Comparison of ENCODE assay signal across 9 cellular contexts in the genomic region with DNA sequence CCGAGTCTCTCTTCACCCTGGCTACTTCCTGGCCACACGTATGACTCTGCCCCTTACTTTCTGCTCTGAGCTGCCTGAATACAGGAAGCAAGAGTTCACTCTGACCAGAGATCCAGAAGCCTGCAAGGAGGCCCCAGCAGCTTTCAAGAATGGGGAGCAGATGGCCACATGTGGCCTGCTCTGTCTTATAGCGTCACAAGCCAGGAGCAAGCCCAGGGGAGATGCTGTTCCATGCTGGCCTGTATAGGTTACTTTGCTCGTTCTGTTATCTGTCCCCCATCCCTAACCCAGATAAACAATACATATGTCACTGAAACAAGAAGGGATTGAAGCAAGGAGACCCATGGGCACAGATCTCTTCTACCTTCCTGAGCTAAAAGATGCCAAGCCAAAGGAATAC. TPM values are rescaled to one million over a fixed set of nuclear protein-coding genes. Genes with fewer than 3 reads are reported as not detected.
DNase-seq lines count a peak whose midpoint lies in the region; ATAC-seq and TF ChIP-seq lines count a peak whose summit lies in the region.
"Had no signal": no experiment of that assay in that cellular context is flagged by ENCODE, and none has a peak within 500 bp of the region (broad histone marks: within the 10 kb centered on the region; RNA-seq: fewer than 3 reads in every experiment).

No MANE protein-coding gene starts in this region.

- DNase-seq in A673 (ENCODE audit: low spot score): no peak
- DNase-seq in activated B cell treated with CpG ODN at 0.5 μM for 24 hours: no peak
- no peak for DNase-seq in naive thymus-derived CD8-positive, alpha-beta T cell
- no peak for DNase-seq in head of caudate nucleus
- no peak for DNase-seq in lower leg skin (ENCODE audit: low spot score in 2 of 2)
- DNase-seq in GM23338 (ENCODE audit: low spot score): no peak
- DNase-seq: GDM1, NCI-H1694 had no signal

- WGBS in lower leg skin, 2 donors: 71 to 76% methylated on average over 4 of the region's 4 CpGs

- no peak overlapping the region for H3K4me2 ChIP-seq in GM23338
- H3K4me2 ChIP-seq: neural progenitor cell had no signal

- H3K27ac ChIP-seq in A673 (ENCODE audit: low read depth, low read length, poor library complexity, severe bottlenecking): no peak overlapping the region
- H3K27ac ChIP-seq in GM23338 (ENCODE audit: low read depth): no peak overlapping the region
- H3K27ac ChIP-seq: neural progenitor cell had no signal

- H3K27ac Mint-ChIP-seq in activated B cell treated with CpG ODN at 0.5 μM for 24 hours (peak overlapping the region; percentile 73), GM23338 (no peak overlapping the region)
- peak overlapping the region in 8 of 10 donors; percentile 15 to 79 (median 50) for H3K27ac Mint-ChIP-seq in naive thymus-derived CD8-positive, alpha-beta T cell
- H3K27ac Mint-ChIP-seq: neural progenitor cell had no signal

- H3K36me3 ChIP-seq in A673 (ENCODE audit: insufficient read depth, low read length, poor library complexity, severe bottlenecking) (peaks cover 35% of the 10 kb centered on the region), GM23338 (ENCODE audit: insufficient read depth) (peaks cover 10% of the 10 kb centered on the region)
- H3K36me3 ChIP-seq: neural progenitor cell had no signal

- H3K9me3 Mint-ChIP-seq in activated B cell treated with CpG ODN at 0.5 μM for 24 hours (no peaks in the 10 kb centered on the region), GM23338 (no peaks in the 10 kb centered on the region)
- no peaks in the 10 kb centered on the region for H3K9me3 Mint-ChIP-seq in naive thymus-derived CD8-positive, alpha-beta T cell
- H3K9me3 Mint-ChIP-seq: neural progenitor cell had no signal

- H3K4me1 Mint-ChIP-seq in activated B cell treated with CpG ODN at 0.5 μM for 24 hours (peaks cover 48% of the 10 kb centered on the region), GM23338 (peaks cover 19% of the 10 kb centered on the region)
- peaks cover 32 to 58% (median 35%) of the 10 kb centered on the region in 4 donors for H3K4me1 Mint-ChIP-seq in naive thymus-derived CD8-positive, alpha-beta T cell

- H3K4me3 ChIP-seq in A673 (ENCODE audit: low read depth, low read length, poor library complexity, severe bottlenecking) (no peak overlapping the region), lower leg skin (ENCODE audit: low read depth, poor library complexity, severe bottlenecking) (no peak overlapping the region), GM23338 (no peak overlapping the region)
- H3K4me3 ChIP-seq: neural progenitor cell had no signal

- intact Hi-C loops in A673 (cut with micrococcal nuclease; ENCODE audit: unreplicated experiment) (loop anchor here (5.0 kb wide), 2 partner anchors 87 to 573 kb away; no protein-coding TSS in a partner anchor), activated B cell treated with CpG ODN at 0.5 μM for 24 hours (cut with micrococcal nuclease) (loop anchor here (5.0 kb wide), 1 partner anchor 903 kb away; a partner anchor contains a TSS), head of caudate nucleus (cut with DNase I) (loop anchor here (5.0 kb wide), 1 partner anchor 123 kb away; a partner anchor contains a TSS), lower leg skin (cut with DNase I; ENCODE audit: low total_unique reads) (loop anchor here (10.0 kb wide), 1 partner anchor 120 kb away; a partner anchor contains a TSS)

- H3K36me3 Mint-ChIP-seq in activated B cell treated with CpG ODN at 0.5 μM for 24 hours (ENCODE audit: low read depth) (peaks cover 69% of the 10 kb centered on the region), GM23338 (ENCODE audit: low read depth) (peaks cover 28% of the 10 kb centered on the region)
- peaks cover 0 to 61% (median 10%) of the 10 kb centered on the region in 3 donors for H3K36me3 Mint-ChIP-seq in naive thymus-derived CD8-positive, alpha-beta T cell

- no peak for ATAC-seq in activated B cell treated with CpG ODN at 0.5 μM for 24 hours (ENCODE audit: low read depth)
- ATAC-seq in naive thymus-derived CD8-positive, alpha-beta T cell: no peak
- no peak for ATAC-seq in GM23338

- H3K79me2 ChIP-seq in GM23338 (replicated peaks; ENCODE audit: insufficient read depth): peaks cover 2% of the 10 kb centered on the region; the same call in 1 of the 2 replicates

- H3K27me3 Mint-ChIP-seq in activated B cell treated with CpG ODN at 0.5 μM for 24 hours: no peaks in the 10 kb centered on the region
- H3K27me3 Mint-ChIP-seq in naive thymus-derived CD8-positive, alpha-beta T cell: no peaks in the 10 kb centered on the region
- peaks cover 17% of the 10 kb centered on the region for H3K27me3 Mint-ChIP-seq in GM23338 (ENCODE audit: insufficient read depth, low read depth, poor library complexity)

- no peaks in the 10 kb centered on the region for H3K27me3 ChIP-seq in A673 (replicated peaks; ENCODE audit: insufficient read depth, low read depth, low read length, poor library complexity)
- no peaks in the 10 kb centered on the region for H3K27me3 ChIP-seq in GM23338 (ENCODE audit: insufficient read depth)
- H3K27me3 ChIP-seq: neural progenitor cell had no signal

- H3K9me2 ChIP-seq in GM23338 (ENCODE audit: insufficient read depth): no peaks in the 10 kb centered on the region

- POLR2A ChIA-PET in A673 (lab: Charles Lee; ENCODE audit: low non-redundant PET) (no interaction called here), activated B cell treated with CpG ODN at 0.5 μM for 24 hours (lab: Charles Lee) (interaction anchor here (1.0 to 7.3 kb wide), 3 partner anchors 11 to 82 kb away, joined by 3 to 97 read pairs (median 56); a partner anchor contains a TSS)
- POLR2A ChIA-PET in naive thymus-derived CD8-positive, alpha-beta T cell (lab: Charles Lee): interaction anchor here (1.1 to 7.5 kb wide), 4 partner anchors 14 to 132 kb away, joined by 3 to 206 read pairs (median 6); a partner anchor contains a TSS

- no peak for TF ChIP-seq CTCF in A673 (conservative IDR thresholded peaks at IDR 0.05; ENCODE audit: low read depth, low read length)
- no peak for TF ChIP-seq CTCF in activated B cell treated with CpG ODN at 0.5 μM for 24 hours (IDR thresholded peaks at IDR 0.05)
- TF ChIP-seq CTCF in lower leg skin (IDR thresholded peaks at IDR 0.05): no peak
- TF ChIP-seq CTCF in GM23338 (conservative IDR thresholded peaks at IDR 0.05; ENCODE audit: low read depth in 2 of 2): no peak

- H2AFZ ChIP-seq in GM23338: no peak overlapping the region
- H2AFZ ChIP-seq: neural progenitor cell had no signal

- CTCF ChIA-PET in A673 (lab: Charles Lee) (no interaction called here), activated B cell treated with CpG ODN at 0.5 μM for 24 hours (lab: Charles Lee) (interaction anchor here (1.0 to 7.5 kb wide), 3 partner anchors 14 to 93 kb away, joined by 3 to 138 read pairs (median 73); a partner anchor contains a TSS)

- peaks cover 20% of the 10 kb centered on the region for H3K4me1 ChIP-seq in A673 (ENCODE audit: insufficient read depth, low read length, poor library complexity, severe bottlenecking)
- H3K4me1 ChIP-seq in GM23338 (ENCODE audit: insufficient read depth): peaks cover 7% of the 10 kb centered on the region; the same call in 1 of the 2 replicates

- H3K4me3 Mint-ChIP-seq in activated B cell treated with CpG ODN at 0.5 μM for 24 hours (no peak overlapping the region), GM23338 (no peak overlapping the region)
- no peak overlapping the region for H3K4me3 Mint-ChIP-seq in naive thymus-derived CD8-positive, alpha-beta T cell
- H3K4me3 Mint-ChIP-seq: neural progenitor cell had no signal

- TSS peak; percentile 20 for BruUV-seq in A673 (replicated peaks; lab: Mats Ljungman, UMichigan)

- TF ChIP-seq POLR2A in lower leg skin (IDR thresholded peaks at IDR 0.05): no peak

- no peaks in the 10 kb centered on the region for H3F3A ChIP-seq in GM23338 (replicated peaks; ENCODE audit: low read depth)

- H3K9me3 ChIP-seq in A673 (ENCODE audit: low read depth, low read length, poor library complexity, severe bottlenecking): no peaks in the 10 kb centered on the region

- no peaks in the 10 kb centered on the region for H4K20me1 ChIP-seq in GM23338 (replicated peaks; ENCODE audit: insufficient read depth)

RNA-seq across cellular contexts. Expression of a gene that starts 4.3 kb away (rescaled TPM):
- total RNA-seq in A673 (2021) (36.7 and 44.9 TPM in 2 replicates), activated B cell treated with CpG ODN at 0.5 μM for 24 hours (21.0 and 23.7 TPM in 2 replicates), lower leg skin (10 to 100 TPM; 26.6 to 60.6 (median 43.3) TPM)
- 10 to 100 TPM; 33.6 to 40.5 TPM for total RNA-seq in naive thymus-derived CD8-positive, alpha-beta T cell
- polyA plus RNA-seq in naive thymus-derived CD8-positive, alpha-beta T cell: 100 to 1,000 TPM; 108 to 119 (median 109) TPM
- 28.2 and 36.0 TPM in 2 replicates for total RNA-seq in GM23338 (2014; rRNA removed; shearing (Covaris generic))
- 77.7 and 83.3 TPM in 2 replicates for polyA plus RNA-seq in GM23338 (2016; fragmentation: Nextera tagmentation; extraction: Ambion mirVana)

RNA-seq across cellular contexts. Expression of a gene that starts 4.6 kb away (rescaled TPM):
- 74.7 and 78.8 TPM in 2 replicates for total RNA-seq in A673 (2021)
- total RNA-seq in activated B cell treated with CpG ODN at 0.5 μM for 24 hours: 63.4 and 63.6 TPM in 2 replicates
- 10 to 100 TPM; 57.0 to 61.6 TPM for total RNA-seq in naive thymus-derived CD8-positive, alpha-beta T cell
- polyA plus RNA-seq in naive thymus-derived CD8-positive, alpha-beta T cell: 10 to 100 TPM; 77.0 to 93.6 (median 89.7) TPM
- total RNA-seq in lower leg skin: 100 to 1,000 TPM; 142 to 171 (median 151) TPM
- 157 and 203 TPM in 2 replicates for total RNA-seq in GM23338 (2014; rRNA removed; shearing (Covaris generic))
- polyA plus RNA-seq in GM23338 (2016; fragmentation: Nextera tagmentation; extraction: Ambion mirVana): 77.8 and 90.8 TPM in 2 replicates

RNA-seq across cellular contexts. Expression of a gene that starts 13.8 kb away (rescaled TPM):
- total RNA-seq in A673 (2021) (0.30 and 0.46 TPM in 2 replicates), activated B cell treated with CpG ODN at 0.5 μM for 24 hours (0.67 and 0.81 TPM in 2 replicates), lower leg skin (1 to 10 TPM in 3 of 4 donors, under 1 TPM in 1; 0.34 to 1.7 (median 1.4) TPM)
- total RNA-seq in naive thymus-derived CD8-positive, alpha-beta T cell: 1 to 10 TPM; 1.1 to 1.4 TPM
- under 1 TPM; 0.14 to 0.41 (median 0.28) TPM for polyA plus RNA-seq in naive thymus-derived CD8-positive, alpha-beta T cell
- 1.6 TPM in 1 of 2 replicates, not detected in the other for total RNA-seq in GM23338 (2014; rRNA removed; shearing (Covaris generic))
- 0.37 and 0.44 TPM in 2 replicates for polyA plus RNA-seq in GM23338 (2016; fragmentation: Nextera tagmentation; extraction: Ambion mirVana)

RNA-seq across cellular contexts. Expression of a gene that starts 17.7 kb away (rescaled TPM):
- total RNA-seq in A673 (2021): 40.2 and 43.9 TPM in 2 replicates
- total RNA-seq in activated B cell treated with CpG ODN at 0.5 μM for 24 hours: 40.7 and 45.0 TPM in 2 replicates
- 100 to 1,000 TPM in 1 of 2 experiments, 10 to 100 TPM in 1; 95.1 to 100 TPM for total RNA-seq in naive thymus-derived CD8-positive, alpha-beta T cell
- polyA plus RNA-seq in naive thymus-derived CD8-positive, alpha-beta T cell: 100 to 1,000 TPM in 1 of 3 donors, 10 to 100 TPM in 2; 75.8 to 114 (median 80.3) TPM
- 100 to 1,000 TPM; 205 to 318 (median 287) TPM for total RNA-seq in lower leg skin
- total RNA-seq in GM23338 (2014; rRNA removed; shearing (Covaris generic)): 16.5 and 20.8 TPM in 2 replicates
- 9.5 and 12.0 TPM in 2 replicates for polyA plus RNA-seq in GM23338 (2016; fragmentation: Nextera tagmentation; extraction: Ambion mirVana)

RNA-seq across cellular contexts. Expression of a gene that starts 57.6 kb away (rescaled TPM):
- 241 and 291 TPM in 2 replicates for total RNA-seq in A673 (2021)
- total RNA-seq in activated B cell treated with CpG ODN at 0.5 μM for 24 hours: 711 and 737 TPM in 2 replicates
- total RNA-seq in naive thymus-derived CD8-positive, alpha-beta T cell: 100 to 1,000 TPM; 425 to 448 TPM
- polyA plus RNA-seq in naive thymus-derived CD8-positive, alpha-beta T cell: 100 to 1,000 TPM; 690 to 865 (median 728) TPM
- 100 to 1,000 TPM; 233 to 344 (median 300) TPM for total RNA-seq in lower leg skin
- 195 and 217 TPM in 2 replicates for total RNA-seq in GM23338 (2014; rRNA removed; shearing (Covaris generic))
- 242 and 271 TPM in 2 replicates for polyA plus RNA-seq in GM23338 (2016; fragmentation: Nextera tagmentation; extraction: Ambion mirVana)
